In the genomic region with DNA sequence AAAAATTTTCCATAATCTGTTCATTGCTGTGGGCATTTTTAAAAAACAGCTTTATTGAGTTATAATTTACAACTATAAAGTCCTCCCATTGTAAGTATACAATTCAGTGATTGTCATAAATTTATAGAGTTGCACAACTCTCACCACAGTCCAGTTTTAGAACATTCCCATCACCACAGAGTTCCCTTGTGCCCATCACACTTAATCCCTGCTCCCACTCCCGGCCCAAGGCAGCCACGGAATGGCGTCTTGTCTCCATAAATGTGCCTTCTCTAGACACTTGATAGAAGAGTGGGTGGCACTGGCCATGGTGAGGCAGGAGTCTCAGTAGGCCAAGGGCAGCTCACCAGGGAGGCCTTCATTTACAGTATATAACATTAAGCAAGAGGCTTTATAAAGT, we compare ENCODE assay signal across 14 cellular contexts. TPM values are rescaled to one million over a fixed set of nuclear protein-coding genes. Genes with fewer than 3 reads are reported as not detected.
A peak's percentile ranks its signal among the peaks of the same experiment; 100 is the strongest.
DNase-seq lines count a peak whose midpoint lies in the region; ATAC-seq and TF ChIP-seq lines count a peak whose summit lies in the region.
"Had no signal": no experiment of that assay in that cellular context is flagged by ENCODE, and none has a peak within 500 bp of the region (broad histone marks: within the 10 kb centered on the region; RNA-seq: fewer than 3 reads in every experiment).

No MANE protein-coding gene starts in this region.

- ATAC-seq in upper lobe of right lung, result no peak
- no peak for ATAC-seq in GM18868 (IDR thresholded peaks at IDR 0.05; ENCODE audit: unreplicated experiment)
- ATAC-seq: Panc1 had no signal

- peak overlapping the region; percentile 14 for H3K4me2 ChIP-seq in skeletal muscle satellite cell (ENCODE audit: low read length)

- TF ChIP-seq CTCF in coronary artery (IDR thresholded peaks at IDR 0.05) (no peak), upper lobe of right lung (IDR thresholded peaks at IDR 0.05) (no peak)

- H3K4me3 ChIP-seq in coronary artery (no peak overlapping the region), skeletal muscle satellite cell (ENCODE audit: low read length) (no peak overlapping the region), upper lobe of right lung (no peak overlapping the region)
- H3K4me3 ChIP-seq: HAP-1, SJCRH30 had no signal

- peaks cover 17% of the 10 kb centered on the region for H3K36me3 ChIP-seq in skeletal muscle satellite cell (ENCODE audit: insufficient read depth, low read length)
- H3K36me3 ChIP-seq in upper lobe of right lung, result peaks cover 35% of the 10 kb centered on the region

- H3K27me3 ChIP-seq in skeletal muscle satellite cell (ENCODE audit: control insufficient read depth, insufficient read depth, low read length) (no peaks in the 10 kb centered on the region), upper lobe of right lung (no peaks in the 10 kb centered on the region)
- H3K27me3 ChIP-seq: SJCRH30 had no signal

- H3K9me3 ChIP-seq in skeletal muscle satellite cell (replicated peaks; ENCODE audit: low read length), result no peaks in the 10 kb centered on the region
- no peaks in the 10 kb centered on the region for H3K9me3 ChIP-seq in upper lobe of right lung
- H3K9me3 ChIP-seq: HAP-1, SJCRH30 had no signal

- no peak overlapping the region for H3K9ac ChIP-seq in skeletal muscle satellite cell (ENCODE audit: low read depth, low read length)

- intact Hi-C loops in upper lobe of right lung (cut with DNase I), result no loop called here

- H3K27ac ChIP-seq in coronary artery (no peak overlapping the region), upper lobe of right lung (no peak overlapping the region)
- H3K27ac ChIP-seq: C4-2B, SJCRH30 had no signal

- DNase-seq in LHCN-M2 (ENCODE audit: low read depth) (peak; percentile 80), coronary artery (ENCODE audit: low spot score) (peak; percentile 28), myocyte (ENCODE audit: low read depth) (peak; percentile 73), upper lobe of right lung (no peak), retina (no peak)
- DNase-seq: DMS79, NCI-H1105, SJCRH30 had no signal

- peaks cover 25% of the 10 kb centered on the region for H3K4me1 ChIP-seq in skeletal muscle satellite cell (ENCODE audit: control insufficient read depth, insufficient read depth, low read length)
- peaks cover 2% of the 10 kb centered on the region for H3K4me1 ChIP-seq in upper lobe of right lung
- H3K4me1 ChIP-seq: SJCRH30 had no signal

RNA-seq across cellular contexts. Expression of gene TSEN2, which starts 6.3 kb away (rescaled TPM):
- total RNA-seq in LHCN-M2 (2014; rRNA removed) (14.6 and 17.9 TPM in 2 replicates), myocyte (14.1 and 25.3 TPM in 2 replicates), upper lobe of right lung (16.0 TPM)
- 6.9 TPM for polyA plus RNA-seq in LHCN-M2 (2012)
- polyA plus RNA-seq in myocyte (2012), result 12.2 TPM
- total RNA-seq in skeletal muscle satellite cell (2012; rRNA removed), result 20.5 and 23.4 TPM in 2 replicates

RNA-seq across cellular contexts. Expression of gene MKRN2OS, which starts 54.8 kb away (rescaled TPM):
- total RNA-seq in LHCN-M2 (2014; rRNA removed) (not detected in 2 replicates), myocyte (not detected in 2 replicates), upper lobe of right lung (not detected)
- not detected for polyA plus RNA-seq in LHCN-M2 (2012)
- polyA plus RNA-seq in myocyte (2012), result 0.23 TPM
- total RNA-seq in skeletal muscle satellite cell (2012; rRNA removed), result not detected in 2 replicates
- total RNA-seq: NCI-H460, SJCRH30 had no signal

Comparison
In these comparisons a context has a peak if more than half of its experiments do, and no peak if none do; other contexts are left out.
1. DNase-seq: peak in LHCN-M2 (single experiment), coronary artery (single experiment) and myocyte (single experiment); none in upper lobe of right lung (single experiment) and retina (single experiment).